Comparison of ENCODE assay signal across 1 cellular context in the genomic region with DNA sequence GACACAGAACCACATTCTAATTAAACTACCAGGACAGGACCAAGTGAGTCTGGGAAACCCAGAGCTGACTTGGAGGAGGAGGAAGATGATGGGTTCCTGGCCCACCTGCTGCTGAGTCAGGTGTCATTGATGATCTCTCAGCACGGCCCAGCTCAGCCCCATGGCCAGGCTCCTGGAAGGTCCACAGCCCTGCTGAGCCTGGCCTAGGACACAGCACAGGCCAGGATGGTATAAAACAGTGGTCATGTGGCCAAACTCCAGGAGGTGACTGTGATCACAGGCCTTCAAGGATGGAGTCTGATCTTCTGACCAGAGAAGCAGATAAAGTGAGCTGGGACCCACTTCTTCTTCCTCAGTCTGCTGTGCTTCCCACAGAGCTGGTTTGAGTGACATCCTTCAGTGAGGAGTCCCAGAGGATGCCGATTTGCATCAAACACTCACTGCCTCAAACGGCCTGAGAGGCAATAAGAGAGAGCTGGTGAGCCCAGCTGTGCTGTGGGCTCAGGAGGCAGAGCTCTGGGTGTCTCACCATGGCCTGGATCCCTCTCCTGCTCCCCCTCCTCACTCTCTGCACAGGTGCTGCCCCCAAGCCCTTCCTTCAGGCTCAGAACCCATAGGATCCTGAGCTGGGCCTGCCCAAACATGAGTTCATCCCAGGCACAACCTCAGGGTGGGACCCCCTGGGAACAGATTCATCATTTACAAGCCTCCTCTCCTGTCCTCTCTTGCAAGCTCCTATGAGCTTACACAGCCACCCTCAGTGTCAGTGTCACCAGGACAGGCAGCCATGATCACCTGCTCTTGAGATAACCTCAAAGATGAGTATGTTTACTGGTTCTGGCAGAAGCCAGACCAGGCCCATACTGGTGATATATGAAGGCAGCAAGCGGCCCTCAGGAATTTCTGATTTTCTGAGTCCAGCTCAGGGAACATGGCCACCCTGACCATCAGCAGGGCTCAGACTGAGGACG.
TF ChIP-seq lines count a peak whose summit lies in the region.

No MANE protein-coding gene starts in this region.

TF ChIP-seq in K562, 482 proteins besides CTCF, POLR2A, EP300 and RAD21:
- TF ChIP-seq ZNF184 (CRISPR knock-in tag; IDR thresholded peaks at IDR 0.05) (peak; percentile 68; the same call in 1 of the 2 replicates), NCOA4 (IDR thresholded peaks at IDR 0.05; ENCODE audit: partially characterized antibody) (no peak), NUFIP1 (IDR thresholded peaks at IDR 0.05; ENCODE audit: partially characterized antibody) (no peak), ZSCAN32 (CRISPR knock-in tag; IDR thresholded peaks at IDR 0.05) (no peak), EGR1 (conservative IDR thresholded peaks at IDR 0.05) (no peak), STAG1 (CRISPR knock-in tag; IDR thresholded peaks at IDR 0.05; ENCODE audit: borderline replicate concordance) (no peak), MYNN (IDR thresholded peaks at IDR 0.05) (no peak), MYNN (CRISPR knock-in tag; IDR thresholded peaks at IDR 0.05) (peak; percentile 51; the same call in 1 of the 2 replicates), MECOM (CRISPR knock-in tag; IDR thresholded peaks at IDR 0.05) (no peak), ESRRB (CRISPR knock-in tag; IDR thresholded peaks at IDR 0.05; ENCODE audit: borderline replicate concordance) (no peak), XRCC3 (IDR thresholded peaks at IDR 0.05) (no peak), ZNF699 (CRISPR knock-in tag; IDR thresholded peaks at IDR 0.05; ENCODE audit: insufficient replicate concordance) (no peak), ZNF57 (CRISPR knock-in tag; IDR thresholded peaks at IDR 0.05) (no peak), CEBPG (CRISPR knock-in tag; IDR thresholded peaks at IDR 0.05) (no peak), CEBPG (tag; conservative IDR thresholded peaks at IDR 0.05 in 1 of 2, IDR thresholded peaks at IDR 0.05 in 1 of 2) (no peak), MEF2A (IDR thresholded peaks at IDR 0.05; ENCODE audit: control insufficient read depth, low read depth, low read length) (no peak), YBX1 (IDR thresholded peaks at IDR 0.05) (no peak), MTA3 (IDR thresholded peaks at IDR 0.05; ENCODE audit: borderline replicate concordance) (no peak), PHB2 (IDR thresholded peaks at IDR 0.05; ENCODE audit: low read depth) (no peak)
- TF ChIP-seq, protein P1, sequence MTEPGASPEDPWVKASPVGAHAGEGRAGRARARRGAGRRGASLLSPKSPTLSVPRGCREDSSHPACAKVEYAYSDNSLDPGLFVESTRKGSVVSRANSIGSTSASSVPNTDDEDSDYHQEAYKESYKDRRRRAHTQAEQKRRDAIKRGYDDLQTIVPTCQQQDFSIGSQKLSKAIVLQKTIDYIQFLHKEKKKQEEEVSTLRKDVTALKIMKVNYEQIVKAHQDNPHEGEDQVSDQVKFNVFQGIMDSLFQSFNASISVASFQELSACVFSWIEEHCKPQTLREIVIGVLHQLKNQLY (CRISPR knock-in tag; conservative IDR thresholded peaks at IDR 0.05) = 0 out of 4 replicates have a peak, but pooled peaks of 1 of the 2 experiments have one; percentile 22
- TF ChIP-seq, protein P2, sequence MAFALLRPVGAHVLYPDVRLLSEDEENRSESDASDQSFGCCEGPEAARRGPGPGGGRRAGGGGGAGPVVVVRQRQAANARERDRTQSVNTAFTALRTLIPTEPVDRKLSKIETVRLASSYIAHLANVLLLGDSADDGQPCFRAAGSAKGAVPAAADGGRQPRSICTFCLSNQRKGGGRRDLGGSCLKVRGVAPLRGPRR (CRISPR knock-in tag; IDR thresholded peaks at IDR 0.05) = no peak
- TF ChIP-seq, protein P3, sequence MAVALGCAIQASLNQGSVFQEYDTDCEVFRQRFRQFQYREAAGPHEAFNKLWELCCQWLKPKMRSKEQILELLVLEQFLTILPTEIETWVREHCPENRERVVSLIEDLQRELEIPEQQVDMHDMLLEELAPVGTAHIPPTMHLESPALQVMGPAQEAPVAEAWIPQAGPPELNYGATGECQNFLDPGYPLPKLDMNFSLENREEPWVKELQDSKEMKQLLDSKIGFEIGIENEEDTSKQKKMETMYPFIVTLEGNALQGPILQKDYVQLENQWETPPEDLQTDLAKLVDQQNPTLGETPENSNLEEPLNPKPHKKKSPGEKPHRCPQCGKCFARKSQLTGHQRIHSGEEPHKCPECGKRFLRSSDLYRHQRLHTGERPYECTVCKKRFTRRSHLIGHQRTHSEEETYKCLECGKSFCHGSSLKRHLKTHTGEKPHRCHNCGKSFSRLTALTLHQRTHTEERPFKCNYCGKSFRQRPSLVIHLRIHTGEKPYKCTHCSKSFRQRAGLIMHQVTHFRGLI (CRISPR knock-in tag; IDR thresholded peaks at IDR 0.05) = no peak
- TF ChIP-seq, protein P4, sequence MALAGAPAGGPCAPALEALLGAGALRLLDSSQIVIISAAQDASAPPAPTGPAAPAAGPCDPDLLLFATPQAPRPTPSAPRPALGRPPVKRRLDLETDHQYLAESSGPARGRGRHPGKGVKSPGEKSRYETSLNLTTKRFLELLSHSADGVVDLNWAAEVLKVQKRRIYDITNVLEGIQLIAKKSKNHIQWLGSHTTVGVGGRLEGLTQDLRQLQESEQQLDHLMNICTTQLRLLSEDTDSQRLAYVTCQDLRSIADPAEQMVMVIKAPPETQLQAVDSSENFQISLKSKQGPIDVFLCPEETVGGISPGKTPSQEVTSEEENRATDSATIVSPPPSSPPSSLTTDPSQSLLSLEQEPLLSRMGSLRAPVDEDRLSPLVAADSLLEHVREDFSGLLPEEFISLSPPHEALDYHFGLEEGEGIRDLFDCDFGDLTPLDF (CRISPR knock-in tag; IDR thresholded peaks at IDR 0.05) = no peak
- TF ChIP-seq, protein P5, sequence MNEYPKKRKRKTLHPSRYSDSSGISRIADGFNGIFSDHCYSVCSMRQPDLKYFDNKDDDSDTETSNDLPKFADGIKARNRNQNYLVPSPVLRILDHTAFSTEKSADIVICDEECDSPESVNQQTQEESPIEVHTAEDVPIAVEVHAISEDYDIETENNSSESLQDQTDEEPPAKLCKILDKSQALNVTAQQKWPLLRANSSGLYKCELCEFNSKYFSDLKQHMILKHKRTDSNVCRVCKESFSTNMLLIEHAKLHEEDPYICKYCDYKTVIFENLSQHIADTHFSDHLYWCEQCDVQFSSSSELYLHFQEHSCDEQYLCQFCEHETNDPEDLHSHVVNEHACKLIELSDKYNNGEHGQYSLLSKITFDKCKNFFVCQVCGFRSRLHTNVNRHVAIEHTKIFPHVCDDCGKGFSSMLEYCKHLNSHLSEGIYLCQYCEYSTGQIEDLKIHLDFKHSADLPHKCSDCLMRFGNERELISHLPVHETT (CRISPR knock-in tag; conservative IDR thresholded peaks at IDR 0.05 in 1 of 2, IDR thresholded peaks at IDR 0.05 in 1 of 2) = 0 out of 4 replicates have a peak, but pooled peaks of 1 of the 2 experiments have one; percentile 89
- TF ChIP-seq, protein P6, sequence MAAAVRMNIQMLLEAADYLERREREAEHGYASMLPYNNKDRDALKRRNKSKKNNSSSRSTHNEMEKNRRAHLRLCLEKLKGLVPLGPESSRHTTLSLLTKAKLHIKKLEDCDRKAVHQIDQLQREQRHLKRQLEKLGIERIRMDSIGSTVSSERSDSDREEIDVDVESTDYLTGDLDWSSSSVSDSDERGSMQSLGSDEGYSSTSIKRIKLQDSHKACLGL (CRISPR knock-in tag; IDR thresholded peaks at IDR 0.05; ENCODE audit: borderline replicate concordance, poor library complexity, severe bottlenecking) = no peak
- TF ChIP-seq, protein P7, sequence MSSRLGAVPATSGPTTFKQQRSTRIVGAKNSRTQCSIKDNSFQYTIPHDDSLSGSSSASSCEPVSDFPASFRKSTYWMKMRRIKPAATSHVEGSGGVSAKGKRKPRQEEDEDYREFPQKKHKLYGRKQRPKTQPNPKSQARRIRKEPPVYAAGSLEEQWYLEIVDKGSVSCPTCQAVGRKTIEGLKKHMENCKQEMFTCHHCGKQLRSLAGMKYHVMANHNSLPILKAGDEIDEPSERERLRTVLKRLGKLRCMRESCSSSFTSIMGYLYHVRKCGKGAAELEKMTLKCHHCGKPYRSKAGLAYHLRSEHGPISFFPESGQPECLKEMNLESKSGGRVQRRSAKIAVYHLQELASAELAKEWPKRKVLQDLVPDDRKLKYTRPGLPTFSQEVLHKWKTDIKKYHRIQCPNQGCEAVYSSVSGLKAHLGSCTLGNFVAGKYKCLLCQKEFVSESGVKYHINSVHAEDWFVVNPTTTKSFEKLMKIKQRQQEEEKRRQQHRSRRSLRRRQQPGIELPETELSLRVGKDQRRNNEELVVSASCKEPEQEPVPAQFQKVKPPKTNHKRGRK (tag; IDR thresholded peaks at IDR 0.05) = no peak
